Comparison of ENCODE assay signal across 8 cellular contexts in the genomic region with DNA sequence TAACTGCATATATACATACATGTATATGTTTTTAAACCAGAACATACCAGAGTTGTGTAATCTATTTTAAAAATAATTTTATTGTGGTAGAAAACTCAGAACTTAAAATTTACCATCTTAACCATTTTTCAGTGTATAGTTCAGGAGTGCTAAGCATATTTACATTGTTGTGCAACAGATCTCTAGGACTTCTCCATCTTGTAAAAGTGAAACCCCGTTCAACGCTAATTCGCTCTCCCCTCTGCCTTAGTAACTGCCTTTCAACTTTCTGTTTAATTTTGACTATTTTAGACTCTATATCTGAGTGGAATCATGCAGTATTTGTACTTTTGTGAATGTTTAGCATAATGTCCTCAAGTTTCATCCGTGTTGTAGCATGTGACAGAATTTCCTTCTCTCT. TPM values are rescaled to one million over a fixed set of nuclear protein-coding genes. Genes with fewer than 3 reads are reported as not detected.
DNase-seq lines count a peak whose midpoint lies in the region; ATAC-seq lines count a peak whose summit lies in the region.

No MANE protein-coding gene starts in this region.

- no peak for DNase-seq in SJSA1 (ENCODE audit: low read depth in 1 of 2, low spot score in 2 of 2)
- DNase-seq in naive B cell = no peak
- no peak for DNase-seq in NCI-H1105 (lab: John Stamatoyannopoulos, UW)
- DNase-seq in T1000 (lab: John Stamatoyannopoulos, UW) = no peak
- DNase-seq in GM19240 (ENCODE audit: insufficient read length, low spot score) = no peak

- peak; percentile 67 for ATAC-seq in GM18499 (IDR thresholded peaks at IDR 0.05; ENCODE audit: insufficient read depth, unreplicated experiment)
- peak; percentile 57 for ATAC-seq in HG02623 (IDR thresholded peaks at IDR 0.05; ENCODE audit: unreplicated experiment)
- ATAC-seq in naive B cell (ENCODE audit: low read depth in 2 of 2) = peak; percentile 71 to 75
- ATAC-seq in GM19452 (IDR thresholded peaks at IDR 0.05; ENCODE audit: unreplicated experiment) = no peak

- H3K9me3 Mint-ChIP-seq in naive B cell = peaks cover 0 to 2% (median 0%) of the 10 kb centered on the region in 7 donors

- no peaks in the 10 kb centered on the region for H3K36me3 ChIP-seq in SJSA1

- H3K36me3 Mint-ChIP-seq in naive B cell = no peaks in the 10 kb centered on the region

- H3K27me3 Mint-ChIP-seq in naive B cell = peaks cover 9 to 28% (median 27%) of the 10 kb centered on the region in 3 donors

- no peaks in the 10 kb centered on the region for H3K27me3 ChIP-seq in SJSA1 (replicated peaks)

- H3K4me1 Mint-ChIP-seq in naive B cell = peaks cover 10 to 14% (median 10%) of the 10 kb centered on the region in 3 donors

- H3K27ac ChIP-seq in SJSA1 = peak overlapping the region; percentile 73

- peak overlapping the region; percentile 7 to 89 (median 80) for H3K4me3 Mint-ChIP-seq in naive B cell

- no peaks in the 10 kb centered on the region for H3K9me3 ChIP-seq in SJSA1 (replicated peaks)

- no peak overlapping the region for H3K4me3 ChIP-seq in SJSA1

- H3K27ac Mint-ChIP-seq in naive B cell = no peak overlapping the region

- peaks cover 19% of the 10 kb centered on the region for H3K4me1 ChIP-seq in SJSA1 (replicated peaks)

RNA-seq across cellular contexts. Expression of gene SSR3, which starts 51.8 kb away (rescaled TPM):
- total RNA-seq in SJSA1 (2014; rRNA removed; shearing (Covaris generic)) = 233 and 323 TPM in 2 replicates
- polyA plus RNA-seq in naive B cell (ENCODE audit: low read depth in 6 of 6) = 10 to 100 TPM; 63.8 to 99.0 (median 89.3) TPM
